Comparison of ENCODE assay signal across 9 cellular contexts in genomic region chr16:87853411-87854052, GRCh38. TPM values are rescaled to one million over a fixed set of nuclear protein-coding genes. Genes with fewer than 3 reads are reported as not detected.
DNase-seq lines count a peak whose midpoint lies in the region; ATAC-seq, FAIRE-seq and TF ChIP-seq lines count a peak whose summit lies in the region.
"Had no signal": no experiment of that assay in that cellular context is flagged by ENCODE, and none has a peak within 500 bp of the region (broad histone marks: within the 10 kb centered on the region; RNA-seq: fewer than 3 reads in every experiment).

No MANE protein-coding gene starts in this region.

- TF ChIP-seq CTCF in HL-60 (IDR thresholded peaks at IDR 0.05; ENCODE audit: insufficient read depth, low read length) (no peak), esophagus muscularis mucosa (IDR thresholded peaks at IDR 0.05) (no peak)

- peaks cover 0 to 16% (median 12%) of the 10 kb centered on the region in 3 donors for H3K4me1 Mint-ChIP-seq in naive B cell
- peaks cover 61% of the 10 kb centered on the region for H3K4me1 Mint-ChIP-seq in stimulated activated memory B cell treated with anti-CD40 and anti-IgM and Interleukin-4, amounts not matched to agents 10 μg/mL and 1 μg/mL and 100 μg/mL, for 72 hours

- ATAC-seq in naive B cell (ENCODE audit: low read depth in 2 of 2), result peak; percentile 75 to 77
- ATAC-seq in stimulated activated memory B cell treated with anti-CD40 and anti-IgM and Interleukin-4, amounts not matched to agents 10 μg/mL and 1 μg/mL and 100 μg/mL, for 72 hours, result peak; percentile 77

- TF ChIP-seq POLR2A in esophagus muscularis mucosa (IDR thresholded peaks at IDR 0.05; ENCODE audit: low read depth), result no peak

- intact Hi-C loops in esophagus muscularis mucosa (cut with DNase I), result loop anchor here (5.0 kb wide), 1 partner anchor 76 kb away; no protein-coding TSS in a partner anchor

- peak; percentile 72 for TF ChIP-seq EP300 in esophagus muscularis mucosa (IDR thresholded peaks at IDR 0.05)

- peak overlapping the region; percentile 65 for H3K27ac ChIP-seq in HL-60 (replicated peaks)
- peak overlapping the region; percentile 78 to 84 (median 82) for H3K27ac ChIP-seq in esophagus muscularis mucosa (replicated peaks in 1 of 4)

- H3K36me3 ChIP-seq in esophagus muscularis mucosa, result peaks cover 0 to 20% (median 11%) of the 10 kb centered on the region in 4 donors

- H3K27me3 Mint-ChIP-seq in naive B cell, result no peaks in the 10 kb centered on the region
- no peaks in the 10 kb centered on the region for H3K27me3 Mint-ChIP-seq in stimulated activated memory B cell treated with anti-CD40 and anti-IgM and Interleukin-4, amounts not matched to agents 10 μg/mL and 1 μg/mL and 100 μg/mL, for 72 hours

- H3K27me3 ChIP-seq in HL-60 (ENCODE audit: insufficient read depth, poor library complexity, severe bottlenecking), result no peaks in the 10 kb centered on the region
- H3K27me3 ChIP-seq in esophagus muscularis mucosa, result no peaks in the 10 kb centered on the region

- peak overlapping the region in 2 of 6 donors; percentile 56 to 70 for H3K27ac Mint-ChIP-seq in naive B cell
- H3K27ac Mint-ChIP-seq in stimulated activated memory B cell treated with anti-CD40 and anti-IgM and Interleukin-4, amounts not matched to agents 10 μg/mL and 1 μg/mL and 100 μg/mL, for 72 hours, result peak overlapping the region; percentile 92

- FAIRE-seq in RCC 7860 (lab: Jason Lieb, UNC), result no peak
- FAIRE-seq: A204.1 had no signal

- no peaks in the 10 kb centered on the region for H3K36me3 Mint-ChIP-seq in naive B cell
- peaks cover 34% of the 10 kb centered on the region for H3K36me3 Mint-ChIP-seq in stimulated activated memory B cell treated with anti-CD40 and anti-IgM and Interleukin-4, amounts not matched to agents 10 μg/mL and 1 μg/mL and 100 μg/mL, for 72 hours

- H3K9me3 Mint-ChIP-seq in naive B cell, result no peaks in the 10 kb centered on the region
- H3K9me3 Mint-ChIP-seq in stimulated activated memory B cell treated with anti-CD40 and anti-IgM and Interleukin-4, amounts not matched to agents 10 μg/mL and 1 μg/mL and 100 μg/mL, for 72 hours, result no peaks in the 10 kb centered on the region

- H3K9me3 ChIP-seq in esophagus muscularis mucosa, result no peaks in the 10 kb centered on the region

- peaks cover 38 to 77% (median 72%) of the 10 kb centered on the region in 4 donors for H3K4me1 ChIP-seq in esophagus muscularis mucosa

- H3K4me3 ChIP-seq in HL-60 (replicated peaks; ENCODE audit: insufficient read depth, low read length), result no peak overlapping the region
- peak overlapping the region; percentile 42 to 59 (median 42) for H3K4me3 ChIP-seq in esophagus muscularis mucosa

- WGBS in esophagus muscularis mucosa, result 11% methylated on average over 18 of the region's 25 CpGs

- DNase-seq in DMS79 treated with DMSO at 0.1 percent for 48 hours (lab: John Stamatoyannopoulos, UW) (peak; percentile 37), DMS79 (lab: John Stamatoyannopoulos, UW) (no peak), HL-60 (ENCODE audit: low read depth in 1 of 2, low spot score in 1 of 2) (peak; percentile 51 to 90), RCC 7860 (ENCODE audit: low spot score) (peak; percentile 86), activated T-helper 1 cell treated with Interleukin-2 at 50 U/mL for 16 hours (ENCODE audit: low read depth) (peak; percentile 75), esophagus muscularis mucosa (ENCODE audit: extremely low spot score) (peak; percentile 98), naive B cell (peak; percentile 52)

- peak overlapping the region in 2 of 8 donors; percentile 30 to 41 for H3K4me3 Mint-ChIP-seq in naive B cell
- peak overlapping the region; percentile 59 for H3K4me3 Mint-ChIP-seq in stimulated activated memory B cell treated with anti-CD40 and anti-IgM and Interleukin-4, amounts not matched to agents 10 μg/mL and 1 μg/mL and 100 μg/mL, for 72 hours

RNA-seq across cellular contexts. Expression of gene SLC7A5, which starts 15.8 kb away (rescaled TPM):
- total RNA-seq in esophagus muscularis mucosa, result 10 to 100 TPM in 1 of 4 donors, 1 to 10 TPM in 3; 3.3 to 17.7 (median 4.3) TPM
- polyA plus RNA-seq in naive B cell (ENCODE audit: low read depth in 6 of 6), result 1 to 10 TPM in 4 of 6 donors, under 1 TPM in 2; 0.56 to 2.2 (median 1.7) TPM
